ENCODE assay signal across 10 cellular contexts in genomic region chr1:179251675-179252074, GRCh38. TPM values are rescaled to one million over a fixed set of nuclear protein-coding genes. Genes with fewer than 3 reads are reported as not detected.
DNase-seq lines count a peak whose midpoint lies in the region; ATAC-seq, FAIRE-seq and TF ChIP-seq lines count a peak whose summit lies in the region.
"Had no signal": no experiment of that assay in that cellular context is flagged by ENCODE, and none has a peak within 500 bp of the region (broad histone marks: within the 10 kb centered on the region; RNA-seq: fewer than 3 reads in every experiment).

No MANE protein-coding gene starts in this region.

- no peaks in the 10 kb centered on the region for H3K36me3 ChIP-seq in PC-3 (ENCODE audit: low read depth, low read length)
- H3K36me3 ChIP-seq in small intestine (ENCODE audit: control insufficient read depth in 2 of 2, insufficient read depth in 2 of 2, low read length in 2 of 2): no peaks in the 10 kb centered on the region

- no peak overlapping the region for H3K9ac ChIP-seq in PC-3 (ENCODE audit: low read length)

- no peaks in the 10 kb centered on the region for H3K9me2 ChIP-seq in PC-3 (replicated peaks; ENCODE audit: low read length)

- H3K4me1 Mint-ChIP-seq in activated T-cell treated with anti-CD3 and anti-CD28 coated beads, Interleukin-2, amount 50 U/mL, for 24 hours (ENCODE audit: low read depth): no peaks in the 10 kb centered on the region
- H3K4me1 Mint-ChIP-seq: CD8-positive, alpha-beta memory T cell; T-cell had no signal

- POLR2A ChIA-PET in PC-3 (lab: Charles Lee; ENCODE audit: unreplicated experiment): interaction anchor here (1.2 kb wide), 1 partner anchor 42 kb away, joined by 4 read pairs; the partner anchor contains the start of gene SOAT1

- H3K27ac ChIP-seq in PC-3 (ENCODE audit: low read length) (no peak overlapping the region), small intestine (ENCODE audit: low read depth in 1 of 2, low read length in 1 of 2) (no peak overlapping the region)

- H3F3A ChIP-seq in PC-3 (ENCODE audit: low read length, unreplicated experiment): no peaks in the 10 kb centered on the region

- no peak for FAIRE-seq in small intestine (lab: Jason Lieb, UNC)

- H3K79me2 ChIP-seq in PC-3 (ENCODE audit: low read length): no peaks in the 10 kb centered on the region

- 0 to 49% (median 3%) methylated on average over 1 of the region's 1 CpG for WGBS in small intestine, 3 donors

- H3K27me3 ChIP-seq in PC-3 (ENCODE audit: low read length) (no peaks in the 10 kb centered on the region), small intestine (ENCODE audit: control insufficient read depth in 2 of 2, insufficient read depth in 2 of 2, low read length in 2 of 2) (no peaks in the 10 kb centered on the region)

- no peak overlapping the region for H3K4me3 ChIP-seq in PC-3 (ENCODE audit: low read length)
- H3K4me3 ChIP-seq in foreskin fibroblast (ENCODE audit: low read depth in 1 of 2, low read length in 2 of 2): no peak overlapping the region
- H3K4me3 ChIP-seq in small intestine (ENCODE audit: low read depth in 1 of 2, low read length in 2 of 2): no peak overlapping the region

- no peaks in the 10 kb centered on the region for H3K9me3 Mint-ChIP-seq in activated T-cell treated with anti-CD3 and anti-CD28 coated beads, Interleukin-2, amount 50 U/mL, for 24 hours
- H3K9me3 Mint-ChIP-seq: CD8-positive, alpha-beta memory T cell; T-cell had no signal

- peak; percentile 71 for ATAC-seq in PC-3
- no peak for ATAC-seq in GM18517 (IDR thresholded peaks at IDR 0.05; ENCODE audit: unreplicated experiment)

- intact Hi-C loops in PC-3 (cut with micrococcal nuclease): loop anchor here (1.0 kb wide), 1 partner anchor 41 kb away; no protein-coding TSS in a partner anchor

- no peaks in the 10 kb centered on the region for H3K4me1 ChIP-seq in PC-3 (ENCODE audit: insufficient read depth, low read length)
- no peaks in the 10 kb centered on the region for H3K4me1 ChIP-seq in small intestine (ENCODE audit: control insufficient read depth in 2 of 2, insufficient read depth in 1 of 2, low read depth in 1 of 2, low read length in 1 of 2)

- H3K27me3 Mint-ChIP-seq in activated T-cell treated with anti-CD3 and anti-CD28 coated beads, Interleukin-2, amount 50 U/mL, for 24 hours: no peaks in the 10 kb centered on the region

- H3K4me2 ChIP-seq in PC-3 (ENCODE audit: low read length): no peak overlapping the region

- no peaks in the 10 kb centered on the region for H4K20me1 ChIP-seq in PC-3 (ENCODE audit: low read length)

- H3K9me3 ChIP-seq in PC-3 (ENCODE audit: low read length) (no peaks in the 10 kb centered on the region), small intestine (ENCODE audit: control insufficient read depth, low read depth) (no peaks in the 10 kb centered on the region)

- DNase-seq in NCI-H82 (lab: John Stamatoyannopoulos, UW) (peak; percentile 58), NCI-H82 treated with DMSO at 0.1 percent for 48 hours (lab: John Stamatoyannopoulos, UW; ENCODE audit: unreplicated experiment) (no peak), PC-3 (peak; percentile 44), foreskin fibroblast (peak; percentile 48 to 74), small intestine (peak; percentile 67)
- no peak for DNase-seq in stimulated activated CD4-positive, alpha-beta T cell treated with anti-CD3 and anti-CD28 coated beads, Interleukin-4, amount 100 ng/mL, for 24 hours
- no peak for DNase-seq in activated T-cell treated with anti-CD3 and anti-CD28 coated beads, Interleukin-2, amount 50 U/mL, for 24 hours
- DNase-seq: T-cell had no signal

- peak; percentile 62 for TF ChIP-seq CTCF in PC-3 (conservative IDR thresholded peaks at IDR 0.05; ENCODE audit: low read depth, low read length)
- peak; percentile 48 for TF ChIP-seq CTCF in foreskin fibroblast (IDR thresholded peaks at IDR 0.05; ENCODE audit: low read depth, low read length)

- no TSS peak for BruUV-seq in PC-3 (replicated peaks; lab: Mats Ljungman, UMichigan)

- no peak overlapping the region for H2AFZ ChIP-seq in PC-3 (ENCODE audit: low read length)

- CTCF ChIA-PET in PC-3 (lab: Charles Lee): interaction anchor here (1.1 kb wide), 1 partner anchor 119 kb away, joined by 6 read pairs; no protein-coding TSS in a partner anchor

- no peak overlapping the region for H3K27ac Mint-ChIP-seq in activated T-cell treated with anti-CD3 and anti-CD28 coated beads, Interleukin-2, amount 50 U/mL, for 24 hours
- H3K27ac Mint-ChIP-seq: CD8-positive, alpha-beta memory T cell; T-cell had no signal

- no peak overlapping the region for H3K4me3 Mint-ChIP-seq in activated T-cell treated with anti-CD3 and anti-CD28 coated beads, Interleukin-2, amount 50 U/mL, for 24 hours
- H3K4me3 Mint-ChIP-seq: CD8-positive, alpha-beta memory T cell; T-cell had no signal

- H3K36me3 Mint-ChIP-seq in activated T-cell treated with anti-CD3 and anti-CD28 coated beads, Interleukin-2, amount 50 U/mL, for 24 hours (ENCODE audit: low read depth): no peaks in the 10 kb centered on the region
- H3K36me3 Mint-ChIP-seq: CD8-positive, alpha-beta memory T cell; T-cell had no signal

RNA-seq across cellular contexts. Expression of gene ABL2, which starts 22.2 kb away (rescaled TPM):
- total RNA-seq in PC-3 (2014; rRNA removed): 15.9 and 19.2 TPM in 2 replicates
- 1 to 10 TPM; 1.6 to 4.2 (median 1.8) TPM for polyA plus RNA-seq in small intestine

RNA-seq across cellular contexts. Expression of gene SOAT1, which starts 41.9 kb away (rescaled TPM):
- 8.6 and 10.5 TPM in 2 replicates for total RNA-seq in PC-3 (2014; rRNA removed)
- 1 to 10 TPM; 1.1 to 8.9 (median 1.3) TPM for polyA plus RNA-seq in small intestine

Comparison
In these comparisons a context has a peak if more than half of its experiments do, and no peak if none do; other contexts are left out.
1. DNase-seq: peak in NCI-H82 (single experiment), PC-3 (single experiment), foreskin fibroblast (2 of 2) and small intestine (single experiment); none in NCI-H82 treated with DMSO at 0.1 percent for 48 hours (single experiment), stimulated activated CD4-positive, alpha-beta T cell treated with anti-CD3 and anti-CD28 coated beads, Interleukin-4, amount 100 ng/mL, for 24 hours (single experiment) and activated T-cell treated with anti-CD3 and anti-CD28 coated beads, Interleukin-2, amount 50 U/mL, for 24 hours (single experiment).